Comparison of ENCODE assay signal across 22 cellular contexts in genomic region chr1:245317253-245317652, GRCh38.
"Had no signal": no experiment of that assay in that cellular context is flagged by ENCODE, and none has a peak within 500 bp of the region (broad histone marks: within the 10 kb centered on the region; RNA-seq: fewer than 3 reads in every experiment).

No MANE protein-coding gene starts in this region.

- H3K9me3 ChIP-seq: adrenal gland, ascending aorta, body of pancreas, MG63 had no signal

- H3K27me3 Mint-ChIP-seq: central memory CD8-positive, alpha-beta T cell had no signal

- H3K36me3 Mint-ChIP-seq: activated naive CD8-positive, alpha-beta T cell treated with anti-CD3 and anti-CD28 coated beads, Interleukin-2, amount 10 ng/mL, durations not matched to agents 7 days and 5 days had no signal

- H3K27ac Mint-ChIP-seq: activated CD8-positive, alpha-beta T cell treated with anti-CD3 and anti-CD28 coated beads, Interleukin-2, amount 10 ng/mL, durations not matched to agents 7 days and 5 days; activated naive CD8-positive, alpha-beta T cell treated with anti-CD3 and anti-CD28 coated beads, Interleukin-2, amount 10 ng/mL, durations not matched to agents 7 days and 5 days; T-helper 1 cell treated with Interleukin-12 subunit alpha and Interleukin-12 subunit beta and Interleukin-4 antibody, amounts not matched to agents 30 μg/mL and 1 μg/mL, for 36 hours had no signal

- H3K4me1 ChIP-seq: adrenal gland, ascending aorta, body of pancreas had no signal

- H3K4me3 ChIP-seq: adrenal gland, ascending aorta, body of pancreas, MG63 had no signal

- H3K27me3 ChIP-seq: adrenal gland, ascending aorta, body of pancreas, MG63 had no signal

- H3K4me1 Mint-ChIP-seq: activated naive CD8-positive, alpha-beta T cell treated with anti-CD3 and anti-CD28 coated beads, Interleukin-2, amount 10 ng/mL, durations not matched to agents 7 days and 5 days; central memory CD8-positive, alpha-beta T cell had no signal

- H3K27ac ChIP-seq: adrenal gland, ascending aorta, body of pancreas had no signal

- DNase-seq: activated CD4-positive, alpha-beta T cell treated with anti-CD3 and anti-CD28 coated beads for 4 hours; activated CD4-positive, alpha-beta T cell treated with anti-CD3 and anti-CD28 coated beads, Interleukin-2, amount 50 U/mL, for 4 hours; activated CD8-positive, alpha-beta memory T cell treated with anti-CD3 and anti-CD28 coated beads, Interleukin-2, amount 50 U/mL, for 48 hours; activated CD8-positive, alpha-beta T cell treated with anti-CD3 and anti-CD28 coated beads, Interleukin-2, amount 10 ng/mL, durations not matched to agents 7 days and 5 days; activated naive CD4-positive, alpha-beta T cell treated with anti-CD3 and anti-CD28 coated beads, Interleukin-2, amount 50 U/mL, for 16 hours; activated naive CD8-positive, alpha-beta T cell treated with anti-CD3 and anti-CD28 coated beads, Interleukin-2, amount 10 ng/mL, durations not matched to agents 7 days and 5 days; activated T-cell treated with anti-CD3 and anti-CD28 coated beads, Interleukin-2, amount 50 U/mL, for 1 hour; adrenal gland; body of pancreas; MG63; MV-4-11; NCI-H1105 treated with DMSO at 0.1 percent for 48 hours; NCI-H1436 treated with DMSO at 0.1 percent for 48 hours; NCI-H187; NCI-H2081; NCI-H226; NCI-H526; NCI-H774; Right ventricle myocardium superior had no signal

- H3K36me3 ChIP-seq: adrenal gland, ascending aorta, MG63 had no signal

- H3K4me3 Mint-ChIP-seq: activated CD8-positive, alpha-beta T cell treated with anti-CD3 and anti-CD28 coated beads, Interleukin-2, amount 10 ng/mL, durations not matched to agents 7 days and 5 days; activated naive CD8-positive, alpha-beta T cell treated with anti-CD3 and anti-CD28 coated beads, Interleukin-2, amount 10 ng/mL, durations not matched to agents 7 days and 5 days; central memory CD8-positive, alpha-beta T cell; T-helper 1 cell treated with Interleukin-12 subunit alpha and Interleukin-12 subunit beta and Interleukin-4 antibody, amounts not matched to agents 30 μg/mL and 1 μg/mL, for 36 hours had no signal

- H3K9me3 Mint-ChIP-seq: activated naive CD8-positive, alpha-beta T cell treated with anti-CD3 and anti-CD28 coated beads, Interleukin-2, amount 10 ng/mL, durations not matched to agents 7 days and 5 days; central memory CD8-positive, alpha-beta T cell; T-helper 1 cell treated with Interleukin-12 subunit alpha and Interleukin-12 subunit beta and Interleukin-4 antibody, amounts not matched to agents 30 μg/mL and 1 μg/mL, for 36 hours had no signal
